35 cellular contexts compared by ENCODE assay signal in genomic region chr10:22226599-22226998, GRCh38. TPM values are rescaled to one million over a fixed set of nuclear protein-coding genes. Genes with fewer than 3 reads are reported as not detected.
"Had no signal": no experiment of that assay in that cellular context is flagged by ENCODE, and none has a peak within 500 bp of the region (broad histone marks: within the 10 kb centered on the region; RNA-seq: fewer than 3 reads in every experiment).

No MANE protein-coding gene starts in this region.

- H3K36me3 ChIP-seq: ascending aorta, cardiac muscle cell, colonic mucosa had no signal

- H3K4me3 ChIP-seq: ascending aorta, cardiac muscle cell, colonic mucosa had no signal

- ATAC-seq: activated CD4-positive, alpha-beta T cell treated with anti-CD3 and anti-CD28 coated beads for 36 hours; activated CD4-positive, CD25-positive, alpha-beta regulatory T cell treated with anti-CD3 and anti-CD28 coated beads, Interleukin-2, amount 50 U/mL, for 24 hours; activated CD8-positive, alpha-beta memory T cell treated with anti-CD3 and anti-CD28 coated beads, Interleukin-2, amount 10 ng/mL, durations not matched to agents 7 days and 5 days; activated CD8-positive, alpha-beta T cell treated with anti-CD3 and anti-CD28 coated beads, Interleukin-2, amount 10 ng/mL, durations not matched to agents 7 days and 5 days; activated naive CD8-positive, alpha-beta T cell treated with anti-CD3 and anti-CD28 coated beads, Interleukin-2, amount 50 U/mL, for 24 hours; WTC11 had no signal

- H3K27ac ChIP-seq: ascending aorta, cardiac muscle cell, colonic mucosa, VCaP had no signal

- FAIRE-seq: bronchial epithelial cell had no signal

- H3K27me3 ChIP-seq: ascending aorta, cardiac muscle cell, colonic mucosa had no signal

- H3K4me1 ChIP-seq: colonic mucosa had no signal

- H3K9me3 ChIP-seq: ascending aorta, colonic mucosa had no signal

- DNase-seq: activated CD4-positive, alpha-beta memory T cell treated with anti-CD3 and anti-CD28 coated beads, Interleukin-2, amount 10 ng/mL, durations not matched to agents 7 days and 5 days; activated CD4-positive, alpha-beta T cell treated with anti-CD3 and anti-CD28 coated beads for 1 hour; activated CD4-positive, alpha-beta T cell treated with anti-CD3 and anti-CD28 coated beads for 36 hours; activated CD4-positive, alpha-beta T cell treated with anti-CD3 and anti-CD28 coated beads for 48 hours; activated CD4-positive, alpha-beta T cell treated with anti-CD3 and anti-CD28 coated beads, Interleukin-2, amount 10 ng/mL, durations not matched to agents 7 days and 5 days; activated CD4-positive, alpha-beta T cell treated with anti-CD3 and anti-CD28 coated beads, Interleukin-2, amount 50 U/mL, for 48 hours; activated CD4-positive, CD25-positive, alpha-beta regulatory T cell; activated CD8-positive, alpha-beta memory T cell treated with anti-CD3 and anti-CD28 coated beads for 24 hours; activated CD8-positive, alpha-beta memory T cell treated with anti-CD3 and anti-CD28 coated beads, Interleukin-2, amount 10 ng/mL, durations not matched to agents 7 days and 5 days; activated CD8-positive, alpha-beta memory T cell treated with anti-CD3 and anti-CD28 coated beads, Interleukin-2, amount 50 U/mL, for 48 hours; activated CD8-positive, alpha-beta T cell treated with anti-CD3 and anti-CD28 coated beads, Interleukin-2, amount 10 ng/mL, durations not matched to agents 7 days and 5 days; activated effector memory CD4-positive, alpha-beta T cell treated with Interleukin-2 at 50 U/mL for 16 hours; activated gamma-delta T cell; activated naive CD4-positive, alpha-beta T cell treated with anti-CD3 and anti-CD28 coated beads, Interleukin-2, amount 10 ng/mL, durations not matched to agents 7 days and 5 days; activated naive CD4-positive, alpha-beta T cell treated with Interleukin-2 at 50 U/mL for 16 hours; activated naive CD8-positive, alpha-beta T cell treated with anti-CD3 and anti-CD28 coated beads, Interleukin-2, amount 10 ng/mL, durations not matched to agents 7 days and 5 days; activated naive CD8-positive, alpha-beta T cell treated with anti-CD3 and anti-CD28 coated beads, Interleukin-2, amount 50 U/mL, for 24 hours; activated T-cell treated with anti-CD3 and anti-CD28 coated beads, Interleukin-2, amount 50 U/mL, for 24 hours; activated T-cell treated with anti-CD3 and anti-CD28 coated beads, Interleukin-2, amount 50 U/mL, for 48 hours; amygdala; anterior cingulate cortex; caudate nucleus; cerebellar nuclear complex; colonic mucosa; cortex of kidney; T-helper 9 cell had no signal

RNA-seq across cellular contexts. Expression of gene EBLN1, which starts 8.8 kb away (rescaled TPM):
- total RNA-seq: activated CD4-positive, alpha-beta memory T cell treated with anti-CD3 and anti-CD28 coated beads, Interleukin-2, amount 10 ng/mL, durations not matched to agents 7 days and 5 days; activated CD4-positive, alpha-beta T cell treated with anti-CD3 and anti-CD28 coated beads for 36 hours; activated CD4-positive, alpha-beta T cell treated with anti-CD3 and anti-CD28 coated beads, Interleukin-2, amount 10 ng/mL, durations not matched to agents 7 days and 5 days; activated CD8-positive, alpha-beta memory T cell treated with anti-CD3 and anti-CD28 coated beads, Interleukin-2, amount 10 ng/mL, durations not matched to agents 7 days and 5 days; activated CD8-positive, alpha-beta T cell treated with anti-CD3 and anti-CD28 coated beads, Interleukin-2, amount 10 ng/mL, durations not matched to agents 7 days and 5 days; activated naive CD8-positive, alpha-beta T cell treated with anti-CD3 and anti-CD28 coated beads, Interleukin-2, amount 10 ng/mL, durations not matched to agents 7 days and 5 days; activated T-helper 2 cell treated with anti-CD3 and anti-CD28 coated beads, Interferon-gamma antibody, Interleukin-2, Interleukin-4, amounts not matched to agents 10 μg/mL and 5 μg/mL and 100 μg/mL, durations not matched to agents 14 hours and 24 hours and 36 hours; ascending aorta; bronchial epithelial cell; cardiac muscle cell; chondrocyte; colonic mucosa; WTC11 had no signal
- polyA plus RNA-seq: adipose tissue, cardiac muscle cell had no signal
